ENCODE assay signal across 1 cellular context in genomic region chr3:51817375-51817774, GRCh38.
TF ChIP-seq lines count a peak whose summit lies in the region.

No MANE protein-coding gene starts in this region.

TF ChIP-seq in HepG2, 621 proteins besides CTCF, POLR2A, EP300 and RAD21:
- TF ChIP-seq ATF7 (IDR thresholded peaks at IDR 0.05) (peak; percentile 58; the same call in 1 of the 2 replicates), ATF7 (CRISPR knock-in tag; IDR thresholded peaks at IDR 0.05) (no peak), ZNF34 (CRISPR knock-in tag; IDR thresholded peaks at IDR 0.05; ENCODE audit: borderline replicate concordance) (no peak), SPEN (CRISPR knock-in tag; IDR thresholded peaks at IDR 0.05; ENCODE audit: low read depth) (no peak), CREB1 (IDR thresholded peaks at IDR 0.05) (peak; percentile 64), CREB1 (CRISPR knock-in tag; IDR thresholded peaks at IDR 0.05) (no peak), BCLAF1 (IDR thresholded peaks at IDR 0.05) (no peak), TSC22D2 (CRISPR knock-in tag; IDR thresholded peaks at IDR 0.05; ENCODE audit: borderline replicate concordance) (no peak)
